Comparison of ENCODE assay signal across 8 cellular contexts in the genomic region with DNA sequence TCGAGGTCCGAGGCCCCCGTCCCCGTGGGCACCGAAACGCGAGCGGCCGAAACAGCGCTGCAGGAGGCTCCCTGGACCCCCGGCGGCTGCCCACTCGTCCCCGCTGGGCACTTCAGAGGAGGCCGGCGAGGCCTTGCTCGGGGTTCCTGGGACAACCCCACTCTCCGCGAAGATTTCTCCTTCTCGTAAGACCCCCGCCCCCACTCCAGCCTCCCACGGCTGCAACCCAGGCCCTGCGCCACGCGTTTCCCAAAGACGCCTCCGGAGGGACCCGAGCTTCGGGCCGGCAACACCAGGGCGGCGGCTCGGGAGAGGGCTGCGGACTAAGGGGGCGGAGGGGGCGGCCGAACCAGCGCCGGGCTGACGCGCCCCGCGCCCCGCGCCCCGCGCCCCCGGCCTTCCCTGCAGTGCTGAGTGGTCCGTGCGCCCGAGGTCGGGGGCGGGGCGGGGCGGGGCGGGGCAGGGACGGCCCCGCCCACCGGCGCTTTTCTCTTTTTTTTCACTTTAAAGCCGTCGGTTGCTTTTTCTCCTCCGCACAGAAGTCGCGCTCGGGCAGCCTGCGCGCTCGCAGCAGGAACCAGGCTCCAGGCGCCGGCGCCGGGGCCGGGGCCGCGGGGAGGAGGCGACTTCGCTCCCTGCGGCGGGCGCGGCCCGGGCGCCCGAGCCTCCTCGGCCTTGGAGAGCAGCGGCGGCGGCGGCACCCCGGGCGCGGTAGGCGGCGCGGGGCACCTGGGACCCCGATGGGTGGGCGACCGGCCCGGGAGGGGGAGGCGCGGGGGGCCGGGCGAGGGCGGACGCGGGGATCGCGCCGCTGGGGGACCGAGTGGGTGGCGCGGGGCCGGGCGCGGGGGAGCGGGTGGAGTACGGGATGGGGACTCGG. TPM values are rescaled to one million over a fixed set of nuclear protein-coding genes. Genes with fewer than 3 reads are reported as not detected.
DNase-seq lines count a peak whose midpoint lies in the region; ATAC-seq, FAIRE-seq and TF ChIP-seq lines count a peak whose summit lies in the region.

TSS of gene SPSB1 (plus strand) at position 534 of the 880 bp plus-strand sequence. CDS start 62,998 bp downstream, outside the sequence.

- no peak within 1 kb of the TSS for H3K27ac ChIP-seq in CD8-positive, alpha-beta T cell (ENCODE audit: low read depth, low read length)
- H3K27ac ChIP-seq in mesodermal cell (ENCODE audit: low read depth, low read length, severe bottlenecking), result peak within 1 kb of the TSS; percentile 10

- TF ChIP-seq POLR2A in H54 (IDR thresholded peaks at IDR 0.05; ENCODE audit: low read depth, low read length), result peak; percentile 59

- peak; percentile 68 for ATAC-seq in CD8-positive, alpha-beta T cell
- peak; percentile 72 for ATAC-seq in activated CD8-positive, alpha-beta memory T cell treated with anti-CD3 and anti-CD28 coated beads, Interleukin-2, amount 10 ng/mL, durations not matched to agents 7 days and 5 days

- H3K27me3 ChIP-seq in CD8-positive, alpha-beta T cell (ENCODE audit: insufficient read depth, low read length), result no peaks in the 10 kb centered on the region

- in situ Hi-C loops in endometrial microvascular endothelial cells (cut with HindIII; ENCODE audit: inconsistent ontology term, low pct_unique_long_range_greater_than_20kb, low sequenced_read_pairs), result no loop called here

- no peaks in the 10 kb centered on the region for H3K9me3 ChIP-seq in CD8-positive, alpha-beta T cell (ENCODE audit: low read length)
- peaks cover 7% of the 10 kb centered on the region for H3K9me3 ChIP-seq in mesodermal cell (ENCODE audit: control insufficient read depth, low read length)

- no peaks in the 10 kb centered on the region for H3K36me3 ChIP-seq in CD8-positive, alpha-beta T cell (ENCODE audit: insufficient read depth, low read length)
- peaks cover 12% of the 10 kb centered on the region for H3K36me3 ChIP-seq in mesodermal cell (ENCODE audit: control insufficient read depth, insufficient read depth, low read length)

- peak; percentile 33 to 73 (median 65) for DNase-seq in CD8-positive, alpha-beta T cell
- DNase-seq in H54 (ENCODE audit: insufficient read length, low spot score) (no peak), NCI-H82 (lab: John Stamatoyannopoulos, UW) (peak; percentile 88), D721Med (ENCODE audit: insufficient read length, low spot score) (no peak)
- DNase-seq in activated CD8-positive, alpha-beta memory T cell treated with anti-CD3 and anti-CD28 coated beads, Interleukin-2, amount 10 ng/mL, durations not matched to agents 7 days and 5 days, result peak; percentile 75
- DNase-seq in stimulated activated CD8-positive, alpha-beta memory T cell treated with anti-CD3 and anti-CD28 coated beads, Interleukin-4, amount 100 ng/mL, for 24 hours (ENCODE audit: low read depth), result peak; percentile 35

- intact Hi-C loops in CD8-positive, alpha-beta T cell (cut with DNase I, micrococcal nuclease), result loop anchor here in 1 of 2 experiments (1.0 to 2.0 kb wide), 2 partner anchors 134 to 296 kb away; partner anchors contain the start of gene TMEM201

- H3K9me3 Mint-ChIP-seq in CD8-positive, alpha-beta T cell, result peaks cover 7% of the 10 kb centered on the region
- H3K9me3 Mint-ChIP-seq in activated CD8-positive, alpha-beta memory T cell treated with anti-CD3 and anti-CD28 coated beads, Interleukin-2, amount 10 ng/mL, durations not matched to agents 7 days and 5 days (ENCODE audit: low read depth), result peaks cover 6% of the 10 kb centered on the region

- no peak within 1 kb of the TSS for H3K27ac Mint-ChIP-seq in CD8-positive, alpha-beta T cell
- no peak within 1 kb of the TSS for H3K27ac Mint-ChIP-seq in activated CD8-positive, alpha-beta memory T cell treated with anti-CD3 and anti-CD28 coated beads, Interleukin-2, amount 10 ng/mL, durations not matched to agents 7 days and 5 days

- POLR2A ChIA-PET in CD8-positive, alpha-beta T cell (lab: Charles Lee), result interaction anchor here (1.0 kb wide), 1 partner anchor 199 kb away, joined by 3 read pairs; no protein-coding TSS in a partner anchor

- 1 to 4% methylated on average over 68 to 80 of the region's 119 CpGs for WGBS in mesodermal cell (ENCODE audit: insufficient coverage in 2 of 2), 2 experiments

- TF ChIP-seq CTCF in CD8-positive, alpha-beta T cell (IDR thresholded peaks at IDR 0.05), result no peak
- no peak for TF ChIP-seq CTCF in D721Med (IDR thresholded peaks at IDR 0.05; ENCODE audit: insufficient read depth, missing control alignments)

- H3K4me3 ChIP-seq in CD8-positive, alpha-beta T cell (ENCODE audit: low read depth, low read length), result peak within 1 kb of the TSS; percentile 45
- peak within 1 kb of the TSS; percentile 78 for H3K4me3 ChIP-seq in mesodermal cell (ENCODE audit: extremely low read depth, insufficient read depth, low read length, poor library complexity, severe bottlenecking)

- H3K4me3 Mint-ChIP-seq in CD8-positive, alpha-beta T cell, result peak within 1 kb of the TSS; percentile 73
- peak within 1 kb of the TSS; percentile 40 for H3K4me3 Mint-ChIP-seq in activated CD8-positive, alpha-beta memory T cell treated with anti-CD3 and anti-CD28 coated beads, Interleukin-2, amount 10 ng/mL, durations not matched to agents 7 days and 5 days

- peaks cover 17% of the 10 kb centered on the region for H3K4me1 ChIP-seq in CD8-positive, alpha-beta T cell (ENCODE audit: insufficient read depth, low read length)
- peaks cover 27% of the 10 kb centered on the region for H3K4me1 ChIP-seq in mesodermal cell (ENCODE audit: control insufficient read depth, insufficient read depth, low read length, poor library complexity, severe bottlenecking)

- no peaks in the 10 kb centered on the region for H3K27me3 Mint-ChIP-seq in CD8-positive, alpha-beta T cell (ENCODE audit: low read depth)
- peaks cover 15% of the 10 kb centered on the region for H3K27me3 Mint-ChIP-seq in activated CD8-positive, alpha-beta memory T cell treated with anti-CD3 and anti-CD28 coated beads, Interleukin-2, amount 10 ng/mL, durations not matched to agents 7 days and 5 days

- no peaks in the 10 kb centered on the region for H3K36me3 Mint-ChIP-seq in CD8-positive, alpha-beta T cell
- peaks cover 4% of the 10 kb centered on the region for H3K36me3 Mint-ChIP-seq in activated CD8-positive, alpha-beta memory T cell treated with anti-CD3 and anti-CD28 coated beads, Interleukin-2, amount 10 ng/mL, durations not matched to agents 7 days and 5 days

- H3K4me1 Mint-ChIP-seq in CD8-positive, alpha-beta T cell (ENCODE audit: low read depth), result peaks cover 10% of the 10 kb centered on the region
- peaks cover 9% of the 10 kb centered on the region for H3K4me1 Mint-ChIP-seq in activated CD8-positive, alpha-beta memory T cell treated with anti-CD3 and anti-CD28 coated beads, Interleukin-2, amount 10 ng/mL, durations not matched to agents 7 days and 5 days

- CTCF ChIA-PET in CD8-positive, alpha-beta T cell (lab: Charles Lee), result interaction anchor here (0.9 to 6.1 kb wide), 3 partner anchors 17 to 200 kb away, joined by 3 to 135 read pairs (median 117); no protein-coding TSS in a partner anchor
- CTCF ChIA-PET in activated CD8-positive, alpha-beta memory T cell treated with anti-CD3 and anti-CD28 coated beads, Interleukin-2, amount 10 ng/mL, durations not matched to agents 7 days and 5 days (lab: Charles Lee), result interaction anchor here (1.4 to 4.3 kb wide), 4 partner anchors 10 to 199 kb away, joined by 3 to 87 read pairs (median 38); no protein-coding TSS in a partner anchor

- FAIRE-seq in H54 (lab: Jason Lieb, UNC) (no peak), D721Med (lab: Jason Lieb, UNC) (no peak)

RNA-seq across cellular contexts. Expression of gene SPSB1, which starts in this region (rescaled TPM):
- 1 to 10 TPM; 1.6 to 2.2 TPM for total RNA-seq in CD8-positive, alpha-beta T cell
- 1 to 10 TPM; 8.2 to 9.0 TPM for total RNA-seq in activated CD8-positive, alpha-beta memory T cell treated with anti-CD3 and anti-CD28 coated beads, Interleukin-2, amount 10 ng/mL, durations not matched to agents 7 days and 5 days
- 16.1 TPM for total RNA-seq in endometrial microvascular endothelial cells (ENCODE audit: inconsistent ontology term)
- polyA plus RNA-seq in mesodermal cell (2013, experiment 1 of 2), result 17.3 TPM
- 14.6 TPM for polyA plus RNA-seq in mesodermal cell (2013, experiment 2 of 2)

Comparison
In these comparisons a context has a peak if more than half of its experiments do, and no peak if none do; other contexts are left out.
1. DNase-seq: peak in CD8-positive, alpha-beta T cell (7 of 7), NCI-H82 (single experiment), activated CD8-positive, alpha-beta memory T cell treated with anti-CD3 and anti-CD28 coated beads, Interleukin-2, amount 10 ng/mL, durations not matched to agents 7 days and 5 days (single experiment) and stimulated activated CD8-positive, alpha-beta memory T cell treated with anti-CD3 and anti-CD28 coated beads, Interleukin-4, amount 100 ng/mL, for 24 hours (single experiment); none in H54 (single experiment) and D721Med (single experiment).